23 cellular contexts compared by ENCODE assay signal in the genomic region with DNA sequence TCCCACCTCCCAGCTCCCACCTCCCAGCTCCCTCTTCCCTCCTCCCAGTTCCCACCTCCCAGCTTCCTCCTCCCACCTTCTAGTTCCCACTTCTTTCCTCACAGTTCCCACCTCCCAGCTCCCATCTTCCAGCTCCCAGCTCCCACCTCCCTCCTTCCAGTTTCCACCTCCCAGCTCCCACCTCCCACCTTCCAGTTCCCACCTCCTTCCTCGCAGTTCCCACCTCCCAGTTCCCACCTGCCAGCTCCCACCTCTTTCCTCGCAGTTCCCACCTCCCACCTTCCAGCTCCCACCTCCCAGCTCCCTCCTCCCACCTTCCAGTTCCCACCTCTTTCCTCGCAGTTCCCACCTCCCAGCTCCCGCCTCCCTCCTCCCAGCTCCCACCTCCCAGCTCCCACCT. TPM values are rescaled to one million over a fixed set of nuclear protein-coding genes. Genes with fewer than 3 reads are reported as not detected.
A peak's percentile ranks its signal among the peaks of the same experiment; 100 is the strongest.
DNase-seq lines count a peak whose midpoint lies in the region; ATAC-seq, FAIRE-seq and TF ChIP-seq lines count a peak whose summit lies in the region.
"Had no signal": no experiment of that assay in that cellular context is flagged by ENCODE, and none has a peak within 500 bp of the region (broad histone marks: within the 10 kb centered on the region; RNA-seq: fewer than 3 reads in every experiment).

No MANE protein-coding gene starts in this region.

- H3K9ac ChIP-seq in HCT116 (ENCODE audit: low read length), result no peak overlapping the region
- H3K9ac ChIP-seq: BLaER1 treated with 17β-estradiol and CSF1 and Interleukin-3, amounts not matched to agents 10 nM and 100 nM had no signal

- no peak overlapping the region for H3K4me3 ChIP-seq in A549
- no peak overlapping the region for H3K4me3 ChIP-seq in HCT116 (replicated peaks in 1 of 2; ENCODE audit: low read depth in 1 of 2, low read length in 2 of 2)
- no peak overlapping the region for H3K4me3 ChIP-seq in osteoblast (ENCODE audit: insufficient read depth, low read length)
- H3K4me3 ChIP-seq: BLaER1 treated with 17β-estradiol and CSF1 and Interleukin-3, amounts not matched to agents 10 nM and 100 nM; GM23338; HAP-1 had no signal

- TF ChIP-seq CTCF in A549 (IDR thresholded peaks at IDR 0.05) (no peak), HCT116 (IDR thresholded peaks at IDR 0.05 in 2 of 3, conservative IDR thresholded peaks at IDR 0.05 in 1 of 3; ENCODE audit: borderline replicate concordance in 1 of 3, insufficient read depth in 1 of 3, low read depth in 2 of 3, low read length in 2 of 3) (no peak), osteoblast (IDR thresholded peaks at IDR 0.05; ENCODE audit: extremely low read depth, low read depth, low read length) (no peak), progenitor cell of endocrine pancreas (IDR thresholded peaks at IDR 0.05; ENCODE audit: unreplicated experiment) (no peak)

- intact Hi-C loops in HCT116 (cut with micrococcal nuclease), result no loop called here

- 100% methylated on average over 2 of the region's 4 CpGs for WGBS in A549 (ENCODE audit: missing lambda C conversion rate)

- no peak for TF ChIP-seq POLR2A in A549 (IDR thresholded peaks at IDR 0.05; ENCODE audit: low read length)
- TF ChIP-seq POLR2A in HCT116 (IDR thresholded peaks at IDR 0.05; ENCODE audit: borderline replicate concordance, extremely low read depth, insufficient read depth, insufficient read length), result no peak
- TF ChIP-seq POLR2A in H54 (IDR thresholded peaks at IDR 0.05; ENCODE audit: low read depth, low read length), result no peak

- H3K79me2 ChIP-seq in HCT116 (ENCODE audit: insufficient read depth, low read length), result no peaks in the 10 kb centered on the region
- no peaks in the 10 kb centered on the region for H3K79me2 ChIP-seq in osteoblast (ENCODE audit: insufficient read depth, low read length)

- H3K4me2 ChIP-seq in A549, result no peak overlapping the region
- H3K4me2 ChIP-seq in HCT116 (ENCODE audit: low read length), result no peak overlapping the region
- H3K4me2 ChIP-seq in osteoblast (ENCODE audit: insufficient read depth, low read length), result no peak overlapping the region
- H3K4me2 ChIP-seq: BLaER1 treated with 17β-estradiol and CSF1 and Interleukin-3, amounts not matched to agents 10 nM and 100 nM; GM23338 had no signal

- RAD21 ChIA-PET in HCT116 (lab: Charles Lee; ENCODE audit: low non-redundant PET in 1 of 2, low total read pairs in 2 of 2, uncharacterized antibody in 2 of 2, unreplicated experiment in 2 of 2), result interaction anchor here in 1 of 2 experiments (0.9 kb wide), 1 partner anchor 203 kb away, joined by 4 read pairs; no protein-coding TSS in a partner anchor

- no peak overlapping the region for H3K4me3 Mint-ChIP-seq in progenitor cell of endocrine pancreas (ENCODE audit: low read depth)
- H3K4me3 Mint-ChIP-seq: B cell; CD4-positive, CD25-positive, alpha-beta regulatory T cell; CD8-positive, alpha-beta memory T cell; GM23338; HFFc6 had no signal

- H3K27me3 Mint-ChIP-seq in progenitor cell of endocrine pancreas, result no peaks in the 10 kb centered on the region
- H3K27me3 Mint-ChIP-seq: B cell; CD4-positive, CD25-positive, alpha-beta regulatory T cell; CD8-positive, alpha-beta memory T cell had no signal

- H3K27me3 ChIP-seq in HCT116 (ENCODE audit: insufficient read depth, low read length) (no peaks in the 10 kb centered on the region), osteoblast (ENCODE audit: insufficient read depth, low read length) (no peaks in the 10 kb centered on the region)
- H3K27me3 ChIP-seq: BLaER1 treated with 17β-estradiol and CSF1 and Interleukin-3, amounts not matched to agents 10 nM and 100 nM had no signal

- peaks cover 20 to 28% of the 10 kb centered on the region in 2 experiments for H3K36me3 ChIP-seq in HCT116 (ENCODE audit: control insufficient read depth in 1 of 2, insufficient read depth in 2 of 2, low read length in 2 of 2)
- H3K36me3 ChIP-seq in osteoblast (ENCODE audit: insufficient read depth, low read length), result peaks cover 75% of the 10 kb centered on the region

- H4K20me1 ChIP-seq in HCT116 (ENCODE audit: insufficient read depth) (no peaks in the 10 kb centered on the region), osteoblast (ENCODE audit: insufficient read depth, low read length) (peaks cover 26% of the 10 kb centered on the region)

- H3K36me3 Mint-ChIP-seq in progenitor cell of endocrine pancreas (ENCODE audit: insufficient read depth), result peaks cover 22% of the 10 kb centered on the region

- no peak overlapping the region for H2AFZ ChIP-seq in HCT116 (ENCODE audit: low read depth, low read length, poor library complexity, severe bottlenecking)
- H2AFZ ChIP-seq in osteoblast (ENCODE audit: low read length), result no peak overlapping the region
- H2AFZ ChIP-seq: GM23338 had no signal

- POLR2A ChIA-PET in A549 (lab: Yijun Ruan, JAX) (interaction anchor here (0.7 to 3.1 kb wide), 5 partner anchors 9 to 34 kb away, joined by 3 to 20 read pairs (median 6); partner anchors contain the start of genes MC1R, TCF25 and TUBB3), HCT116 (lab: Charles Lee) (interaction anchor here (0.6 to 2.7 kb wide), 6 partner anchors 10 to 203 kb away, joined by 4 to 22 read pairs (median 6); partner anchors contain the start of genes MC1R, TCF25 and TUBB3)

- no peak overlapping the region for H3K27ac ChIP-seq in A549
- H3K27ac ChIP-seq in HCT116 (ENCODE audit: low read depth, low read length), result peak overlapping the region; percentile 42; the same call in 1 of the 2 replicates
- H3K27ac ChIP-seq in osteoblast (ENCODE audit: low read depth, low read length), result no peak overlapping the region
- H3K27ac ChIP-seq: BLaER1 treated with 17β-estradiol and CSF1 and Interleukin-3, amounts not matched to agents 10 nM and 100 nM had no signal

- DNase-seq in A549 (ENCODE audit: low read depth in 1 of 2, low spot score in 1 of 2) (no peak), HCT116 (ENCODE audit: low read depth, low spot score) (no peak), amniotic epithelial cell (ENCODE audit: low read depth) (peak; percentile 15), osteoblast (ENCODE audit: insufficient read length, low spot score, missing footprints) (peak; percentile 9), progenitor cell of endocrine pancreas (ENCODE audit: low spot score, unreplicated experiment) (no peak), H54 (ENCODE audit: insufficient read length, low spot score) (no peak)
- DNase-seq: 8988T; CD4-positive, CD25-positive, alpha-beta regulatory T cell; CD8-positive, alpha-beta memory T cell; COR-L47; DMS 273 treated with DMSO at 0.1 percent for 48 hours; DMS53; DND-41; HFFc6; KG1 had no signal

- H3K4me1 ChIP-seq in A549 (peaks cover 4% of the 10 kb centered on the region; the same call in 2 of the 3 replicates), HCT116 (ENCODE audit: control insufficient read depth in 1 of 2, insufficient read depth in 2 of 2, low read length in 2 of 2) (peaks cover 4 to 11% of the 10 kb centered on the region in 2 experiments; a peak in 3 of 4 replicates), osteoblast (ENCODE audit: insufficient read depth, low read length) (peaks cover 3% of the 10 kb centered on the region)
- H3K4me1 ChIP-seq: HAP-1 had no signal

- peaks cover 7% of the 10 kb centered on the region; the same call in 1 of the 3 replicates for H3K9me3 ChIP-seq in A549
- H3K9me3 ChIP-seq in HCT116 (ENCODE audit: control insufficient read depth in 1 of 2, insufficient read depth in 1 of 2, low read depth in 1 of 2, low read length in 2 of 2), result no peaks in the 10 kb centered on the region
- H3K9me3 ChIP-seq in osteoblast (ENCODE audit: low read depth, low read length), result no peaks in the 10 kb centered on the region
- H3K9me3 ChIP-seq: HAP-1 had no signal

- no TSS peak for BruUV-seq in HCT116 (replicated peaks; lab: Mats Ljungman, UMichigan)

- no peaks in the 10 kb centered on the region for H3K4me1 Mint-ChIP-seq in progenitor cell of endocrine pancreas (ENCODE audit: low read depth)

- FAIRE-seq in A549 (lab: Jason Lieb, UNC) (no peak), H54 (lab: Jason Lieb, UNC) (no peak)
- FAIRE-seq: G401.6, GM12892, GM18507 had no signal

- no peaks in the 10 kb centered on the region for H3K9me2 ChIP-seq in HCT116 (ENCODE audit: insufficient read depth)

- no peak for TF ChIP-seq EP300 in A549 (IDR thresholded peaks at IDR 0.05)

- H3K27ac Mint-ChIP-seq in progenitor cell of endocrine pancreas, result no peak overlapping the region
- H3K27ac Mint-ChIP-seq: B cell; CD4-positive, CD25-positive, alpha-beta regulatory T cell; CD8-positive, alpha-beta memory T cell; GM23338; HFFc6 had no signal

- no peaks in the 10 kb centered on the region for H3K9me3 Mint-ChIP-seq in progenitor cell of endocrine pancreas (ENCODE audit: low read depth)
- H3K9me3 Mint-ChIP-seq: CD4-positive, CD25-positive, alpha-beta regulatory T cell; CD8-positive, alpha-beta memory T cell had no signal

- TF ChIP-seq RAD21 in A549 (conservative IDR thresholded peaks at IDR 0.05 in 1 of 2, IDR thresholded peaks at IDR 0.05 in 1 of 2) (no peak), HCT116 (IDR thresholded peaks at IDR 0.05; ENCODE audit: low read depth) (no peak)

- CTCF ChIA-PET in A549 (lab: Yijun Ruan, JAX), result interaction anchor here (1.7 to 7.6 kb wide), 2 partner anchors 14 to 15 kb away, joined by 6 to 109 read pairs; partner anchors contain the start of genes MC1R and TUBB3
- CTCF ChIA-PET in HCT116 (lab: Charles Lee), result interaction anchor here (0.6 to 5.7 kb wide), 4 partner anchors 10 to 344 kb away, joined by 3 to 57 read pairs (median 14); partner anchors contain the start of genes MC1R and TUBB3

- no peak for ATAC-seq in A549
- ATAC-seq in HCT116, result no peak
- ATAC-seq in HG02623 (IDR thresholded peaks at IDR 0.05; ENCODE audit: unreplicated experiment), result no peak
- ATAC-seq: GM23338 had no signal

RNA-seq across cellular contexts. Expression of gene MC1R, which starts 10.4 kb away (rescaled TPM):
- polyA plus RNA-seq in A549 (2011; rRNA removed) (7.4 and 8.0 TPM in 2 replicates), A549 (2017; fragmentation: RNase III; extraction: RNeasy Plus Mini Kit Qiagen cat#74134 plus additional on column Dnase treatment) (6.1 to 9.2 TPM (median 8.0 TPM) in 3 replicates)
- polyA plus RNA-seq in A549 (2012; cell fraction: cytosol; rRNA removed), result 8.8 and 9.5 TPM in 2 replicates
- polyA plus RNA-seq in A549 (2012; cell fraction: nucleus; rRNA removed), result 44.8 and 58.2 TPM in 2 replicates
- polyA minus RNA-seq in A549 (2011; rRNA and poly(A)+ RNA removed), result 8.0 and 10.7 TPM in 2 replicates
- total RNA-seq in HCT116 (2021; ENCODE audit: unreplicated experiment) (12.2 TPM), osteoblast (4.7 and 5.1 TPM in 2 replicates), progenitor cell of endocrine pancreas (3.8 and 4.6 TPM in 2 replicates)
- polyA plus RNA-seq in HCT116 (2012), result 9.9 and 12.5 TPM in 2 replicates

RNA-seq across cellular contexts. Expression of gene TUBB3, which starts 14.9 kb away (rescaled TPM):
- polyA plus RNA-seq in A549 (2011; rRNA removed) (48.8 and 48.9 TPM in 2 replicates), A549 (2017; fragmentation: RNase III; extraction: RNeasy Plus Mini Kit Qiagen cat#74134 plus additional on column Dnase treatment) (152 to 180 TPM (median 163 TPM) in 3 replicates)
- polyA plus RNA-seq in A549 (2012; cell fraction: cytosol; rRNA removed), result 289 and 332 TPM in 2 replicates
- polyA plus RNA-seq in A549 (2012; cell fraction: nucleus; rRNA removed), result 483 and 655 TPM in 2 replicates
- polyA minus RNA-seq in A549 (2011; rRNA and poly(A)+ RNA removed), result 73.7 and 103 TPM in 2 replicates
- total RNA-seq in HCT116 (2021; ENCODE audit: unreplicated experiment) (173 TPM), osteoblast (166 and 239 TPM in 2 replicates), progenitor cell of endocrine pancreas (201 and 211 TPM in 2 replicates)
- 213 and 219 TPM in 2 replicates for polyA plus RNA-seq in HCT116 (2012)
- polyA plus RNA-seq: CD8-positive, alpha-beta memory T cell had no signal

RNA-seq across cellular contexts. Expression of gene TCF25, which starts 34.8 kb away (rescaled TPM):
- polyA plus RNA-seq in A549 (2011; rRNA removed) (80.4 and 125 TPM in 2 replicates), A549 (2017; fragmentation: RNase III; extraction: RNeasy Plus Mini Kit Qiagen cat#74134 plus additional on column Dnase treatment) (116 to 125 TPM (median 122 TPM) in 3 replicates)
- polyA plus RNA-seq in A549 (2012; cell fraction: cytosol; rRNA removed), result 137 and 156 TPM in 2 replicates
- 508 and 516 TPM in 2 replicates for polyA plus RNA-seq in A549 (2012; cell fraction: nucleus; rRNA removed)
- polyA minus RNA-seq in A549 (2011; rRNA and poly(A)+ RNA removed), result 77.0 and 79.2 TPM in 2 replicates
- total RNA-seq in HCT116 (2021; ENCODE audit: unreplicated experiment) (345 TPM), osteoblast (225 and 230 TPM in 2 replicates), progenitor cell of endocrine pancreas (177 and 199 TPM in 2 replicates)
- 354 and 371 TPM in 2 replicates for polyA plus RNA-seq in HCT116 (2012)

RNA-seq across cellular contexts. Expression of gene DEF8, which starts 40.3 kb away (rescaled TPM):
- polyA plus RNA-seq in A549 (2011; rRNA removed) (63.6 and 69.4 TPM in 2 replicates), A549 (2017; fragmentation: RNase III; extraction: RNeasy Plus Mini Kit Qiagen cat#74134 plus additional on column Dnase treatment) (83.0 to 88.7 TPM (median 86.5 TPM) in 3 replicates)
- 154 and 175 TPM in 2 replicates for polyA plus RNA-seq in A549 (2012; cell fraction: cytosol; rRNA removed)
- 262 and 280 TPM in 2 replicates for polyA plus RNA-seq in A549 (2012; cell fraction: nucleus; rRNA removed)
- 38.2 and 39.0 TPM in 2 replicates for polyA minus RNA-seq in A549 (2011; rRNA and poly(A)+ RNA removed)
- total RNA-seq in HCT116 (2021; ENCODE audit: unreplicated experiment) (109 TPM), osteoblast (48.6 and 48.9 TPM in 2 replicates), progenitor cell of endocrine pancreas (67.9 and 72.1 TPM in 2 replicates)
- 105 and 108 TPM in 2 replicates for polyA plus RNA-seq in HCT116 (2012)

Comparison
In these comparisons a context has a peak if more than half of its experiments do, and no peak if none do; other contexts are left out.
1. DNase-seq: peak in amniotic epithelial cell (single experiment) and osteoblast (single experiment); none in A549 (0 of 2), HCT116 (single experiment), progenitor cell of endocrine pancreas (single experiment) and H54 (single experiment).